Comparison of ENCODE assay signal across 11 cellular contexts in genomic region chr15:56890038-56890437, GRCh38.
"Had no signal": no experiment of that assay in that cellular context is flagged by ENCODE, and none has a peak within 500 bp of the region (broad histone marks: within the 10 kb centered on the region; RNA-seq: fewer than 3 reads in every experiment).

No MANE protein-coding gene starts in this region.

- H2AFZ ChIP-seq: GM23248, GM23338 had no signal

- DNase-seq: GM23248, GOT3, H7, H9, HCEC 1CT, HFFc6 had no signal

- FAIRE-seq: H1, H54 had no signal

- H3K27ac Mint-ChIP-seq: GM23338, H9, HFFc6 had no signal

- H3K9ac ChIP-seq: GM23248 had no signal

- H3K36me3 ChIP-seq: HAP-1 had no signal

- ATAC-seq: GM23338, HCT116 had no signal

- H3K4me3 ChIP-seq: GM23248, GM23338, HAP-1 had no signal

- H3K27ac ChIP-seq: GM23248 had no signal

- H3K4me2 ChIP-seq: GM23338 had no signal

- H3K9me3 Mint-ChIP-seq: GM23338, H9, HFFc6 had no signal

- H3K9me3 ChIP-seq: HAP-1 had no signal

- H3K4me3 Mint-ChIP-seq: GM23338, H9, HFFc6 had no signal
